In genomic region chr6:43972915-43973304, GRCh38 we compare ENCODE assay signal across 9 cellular contexts.
A peak's percentile ranks its signal among the peaks of the same experiment; 100 is the strongest.
DNase-seq lines count a peak whose midpoint lies in the region; ATAC-seq lines count a peak whose summit lies in the region.
"Had no signal": no experiment of that assay in that cellular context is flagged by ENCODE, and none has a peak within 500 bp of the region (broad histone marks: within the 10 kb centered on the region; RNA-seq: fewer than 3 reads in every experiment).

No MANE protein-coding gene starts in this region.

- H3K4me3 Mint-ChIP-seq in CD4-positive, alpha-beta memory T cell = no peak overlapping the region
- H3K4me3 Mint-ChIP-seq: nephron progenitor cell had no signal

- DNase-seq in EL (peak; percentile 92), amniotic epithelial cell (ENCODE audit: low read depth) (peak; percentile 71), Right ventricle myocardium superior (peak; percentile 93), GM19240 (ENCODE audit: insufficient read length, low spot score) (no peak)
- DNase-seq in CD4-positive, alpha-beta memory T cell = no peak
- DNase-seq: nephron progenitor cell had no signal

- H3K27ac Mint-ChIP-seq in CD4-positive, alpha-beta memory T cell = no peak overlapping the region
- H3K27ac Mint-ChIP-seq: nephron progenitor cell had no signal

- no peaks in the 10 kb centered on the region for H3K36me3 ChIP-seq in rectal smooth muscle tissue (ENCODE audit: control insufficient read depth, insufficient read depth, low read length)
- H3K36me3 ChIP-seq in CD4-positive, alpha-beta memory T cell (ENCODE audit: insufficient read depth, low read length) = no peaks in the 10 kb centered on the region

- H3K9me3 ChIP-seq in CD4-positive, alpha-beta memory T cell (ENCODE audit: control insufficient read depth in 1 of 2, low read length in 2 of 2) = no peaks in the 10 kb centered on the region

- H3K27me3 ChIP-seq in rectal smooth muscle tissue (ENCODE audit: control insufficient read depth, insufficient read depth, low read length) = no peaks in the 10 kb centered on the region
- no peaks in the 10 kb centered on the region for H3K27me3 ChIP-seq in CD4-positive, alpha-beta memory T cell (ENCODE audit: insufficient read depth, low read length)

- no peaks in the 10 kb centered on the region for H3K4me1 Mint-ChIP-seq in CD4-positive, alpha-beta memory T cell

- CTCF ChIA-PET in CD4-positive, alpha-beta memory T cell (lab: Charles Lee; ENCODE audit: partially characterized antibody) = no interaction called here

- peaks cover 0 to 2% (median 0%) of the 10 kb centered on the region in 8 donors for H3K9me3 Mint-ChIP-seq in CD4-positive, alpha-beta memory T cell

- no peak overlapping the region for H3K4me3 ChIP-seq in rectal smooth muscle tissue (ENCODE audit: low read length)
- H3K4me3 ChIP-seq in CD4-positive, alpha-beta memory T cell (ENCODE audit: low read length in 2 of 2) = no peak overlapping the region

- peak; percentile 92 for ATAC-seq in Right ventricle myocardium superior (ENCODE audit: poor library complexity)
- no peak for ATAC-seq in HG02623 (IDR thresholded peaks at IDR 0.05; ENCODE audit: unreplicated experiment)
- no peak for ATAC-seq in GM19463 (IDR thresholded peaks at IDR 0.05; ENCODE audit: unreplicated experiment)

- H3K27me3 Mint-ChIP-seq in CD4-positive, alpha-beta memory T cell = peaks cover 1 to 24% of the 10 kb centered on the region in 2 donors

- intact Hi-C loops in Right ventricle myocardium superior (cut with DNase I) = no loop called here
- intact Hi-C loops in CD4-positive, alpha-beta memory T cell (cut with micrococcal nuclease) = no loop called here

- peaks cover 18% of the 10 kb centered on the region for H3K4me1 ChIP-seq in rectal smooth muscle tissue (ENCODE audit: control insufficient read depth, insufficient read depth, low read length)
- H3K4me1 ChIP-seq in CD4-positive, alpha-beta memory T cell (ENCODE audit: insufficient read depth, low read length) = no peaks in the 10 kb centered on the region

- no peaks in the 10 kb centered on the region for H3K36me3 Mint-ChIP-seq in CD4-positive, alpha-beta memory T cell

- POLR2A ChIA-PET in CD4-positive, alpha-beta memory T cell (lab: Charles Lee; ENCODE audit: partially characterized antibody) = no interaction called here

- peak overlapping the region; percentile 75 for H3K27ac ChIP-seq in rectal smooth muscle tissue (ENCODE audit: low read depth, low read length)
- no peak overlapping the region for H3K27ac ChIP-seq in CD4-positive, alpha-beta memory T cell (ENCODE audit: low read depth, low read length)

- no peak overlapping the region for H3K9ac ChIP-seq in rectal smooth muscle tissue (ENCODE audit: low read length)

Comparison
In these comparisons a context has a peak if more than half of its experiments do, and no peak if none do; other contexts are left out.
1. DNase-seq: peak in EL (single experiment), amniotic epithelial cell (single experiment) and Right ventricle myocardium superior (single experiment); none in GM19240 (single experiment) and CD4-positive, alpha-beta memory T cell (0 of 5).